Comparison of ENCODE assay signal across 33 cellular contexts in the genomic region with DNA sequence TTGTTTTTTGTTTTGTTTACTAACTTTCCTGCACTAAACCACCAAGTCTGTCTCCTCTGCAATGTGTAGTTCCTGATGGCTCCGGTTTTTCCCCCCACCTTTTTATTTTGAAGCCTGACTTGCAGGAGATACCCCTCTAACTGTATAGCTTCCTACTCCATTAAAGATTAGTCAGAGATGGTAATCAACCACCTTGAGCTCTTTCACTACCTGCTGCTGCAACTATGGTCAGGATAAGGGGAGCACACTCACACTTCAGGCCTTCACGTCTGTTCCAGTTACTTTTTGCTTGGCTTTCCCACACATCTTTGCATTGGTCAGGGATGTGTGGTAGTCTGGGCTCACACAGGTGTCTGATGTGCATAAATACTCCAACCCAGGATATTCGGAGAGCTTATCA.
DNase-seq lines count a peak whose midpoint lies in the region; ATAC-seq and TF ChIP-seq lines count a peak whose summit lies in the region.
"Had no signal": no experiment of that assay in that cellular context is flagged by ENCODE, and none has a peak within 500 bp of the region (broad histone marks: within the 10 kb centered on the region; RNA-seq: fewer than 3 reads in every experiment).

No MANE protein-coding gene starts in this region.

- POLR2A ChIA-PET in Panc1 (lab: Charles Lee), result no interaction called here

- peaks cover 24% of the 10 kb centered on the region for H3K36me3 Mint-ChIP-seq in GM23338 (ENCODE audit: low read depth)
- no peaks in the 10 kb centered on the region for H3K36me3 Mint-ChIP-seq in T-helper 2 cell treated with Interferon-gamma antibody and Interleukin-4, amounts not matched to agents 5 μg/mL and 100 μg/mL, for 36 hours (ENCODE audit: low read depth)
- H3K36me3 Mint-ChIP-seq: activated naive CD8-positive, alpha-beta T cell; CD4-positive, alpha-beta memory T cell had no signal

- no peak for ATAC-seq in GM23338
- peak; percentile 51 for ATAC-seq in Panc1
- peak; percentile 37 for ATAC-seq in mucosa of descending colon
- no peak for ATAC-seq in upper lobe of right lung
- ATAC-seq: effector memory CD8-positive, alpha-beta T cell; sciatic nerve; stimulated activated naive CD8-positive, alpha-beta T cell treated with anti-CD3 and anti-CD28 coated beads, Interleukin-15, amount 100 ng/mL, for 72 hours had no signal

- no peak overlapping the region for H3K4me2 ChIP-seq in GM23338

- 0 out of 2 replicates have a peak overlapping the region, but pooled peaks have one; percentile 22 for H3K27ac ChIP-seq in GM23338 (ENCODE audit: low read depth)
- peak overlapping the region; percentile 54 for H3K27ac ChIP-seq in Panc1 (ENCODE audit: low read length)
- peak overlapping the region; percentile 38 for H3K27ac ChIP-seq in epithelial cell of prostate
- no peak overlapping the region for H3K27ac ChIP-seq in upper lobe of right lung
- H3K27ac ChIP-seq: HL-60, neutrophil, VCaP had no signal

- no peaks in the 10 kb centered on the region for H3K27me3 ChIP-seq in GM23338 (ENCODE audit: insufficient read depth)
- H3K27me3 ChIP-seq in Panc1 (ENCODE audit: control insufficient read depth, insufficient read depth, low read length), result no peaks in the 10 kb centered on the region
- no peaks in the 10 kb centered on the region for H3K27me3 ChIP-seq in upper lobe of right lung
- H3K27me3 ChIP-seq: neutrophil had no signal

- no peak for TF ChIP-seq CTCF in GM23338 (conservative IDR thresholded peaks at IDR 0.05; ENCODE audit: low read depth in 2 of 2)
- TF ChIP-seq CTCF in Panc1 (IDR thresholded peaks at IDR 0.05), result no peak
- TF ChIP-seq CTCF in mucosa of descending colon (IDR thresholded peaks at IDR 0.05), result no peak
- no peak for TF ChIP-seq CTCF in upper lobe of right lung (IDR thresholded peaks at IDR 0.05)
- no peak for TF ChIP-seq CTCF in GM10266 (IDR thresholded peaks at IDR 0.05; ENCODE audit: control insufficient read depth, insufficient read depth, low read depth, missing control alignments)

- BruUV-seq in Panc1 (replicated peaks; lab: Mats Ljungman, UMichigan), result no TSS peak

- no peak for DNase-seq in GM23338 (ENCODE audit: low spot score)
- no peak for DNase-seq in Panc1 (ENCODE audit: low read depth, low spot score)
- no peak for DNase-seq in epithelial cell of prostate (ENCODE audit: low read depth, low spot score)
- DNase-seq in mucosa of descending colon, result no peak
- no peak for DNase-seq in NCI-H1417 (lab: John Stamatoyannopoulos, UW)
- DNase-seq in T-helper 2 cell treated with Interferon-gamma antibody and Interleukin-4, amounts not matched to agents 5 μg/mL and 100 μg/mL, for 36 hours (ENCODE audit: low spot score), result no peak
- DNase-seq in upper lobe of right lung, result no peak
- no peak for DNase-seq in GM10266 (ENCODE audit: extremely low spot score)
- DNase-seq: activated CD4-positive, alpha-beta T cell treated with anti-CD3 and anti-CD28 coated beads for 4 hours; activated effector memory CD4-positive, alpha-beta T cell treated with anti-CD3 and anti-CD28 coated beads, Interleukin-2, amount 50 U/mL, for 16 hours; anterior cingulate cortex; CD4-positive, alpha-beta memory T cell; effector memory CD8-positive, alpha-beta T cell; H7; head of caudate nucleus; Karpas-422; kidney glomerular epithelial cell; NCI-H1436 treated with DMSO at 0.1 percent for 48 hours; NCI-H2107; NCI-H446; NCI-H774; SIG-M5; stimulated activated CD4-positive, alpha-beta T cell treated with anti-CD3 and anti-CD28 coated beads, Interleukin-12 subunit alpha, Interleukin-12 subunit beta, amount 100 ng/mL, for 4 hours; stimulated activated CD4-positive, alpha-beta T cell treated with anti-CD3 and anti-CD28 coated beads, Interleukin-2, amount 100 ng/mL, for 48 hours; stimulated activated naive CD8-positive, alpha-beta T cell treated with anti-CD3 and anti-CD28 coated beads, Interleukin-15, amount 100 ng/mL, for 72 hours; SW 1271; T1000 had no signal

- no peak overlapping the region for H3K4me3 ChIP-seq in GM23338
- no peak overlapping the region for H3K4me3 ChIP-seq in Panc1 (ENCODE audit: low read depth in 2 of 2, low read length in 2 of 2)
- no peak overlapping the region for H3K4me3 ChIP-seq in mucosa of descending colon
- H3K4me3 ChIP-seq in upper lobe of right lung, result no peak overlapping the region

- H3F3A ChIP-seq in GM23338 (replicated peaks; ENCODE audit: low read depth), result no peaks in the 10 kb centered on the region

- peaks cover 6% of the 10 kb centered on the region for H4K20me1 ChIP-seq in GM23338 (replicated peaks; ENCODE audit: insufficient read depth)

- no peak overlapping the region for H2AFZ ChIP-seq in GM23338

- intact Hi-C loops in Panc1 (cut with micrococcal nuclease; ENCODE audit: unreplicated experiment) (no loop called here), mucosa of descending colon (cut with DNase I, micrococcal nuclease) (no loop called here), upper lobe of right lung (cut with DNase I) (no loop called here)

- in situ Hi-C loops in Panc1 (cut with HindIII; ENCODE audit: low pct_unique_long_range_greater_than_20kb, low sequenced_read_pairs), result no loop called here

- H3K27me3 Mint-ChIP-seq in GM23338 (ENCODE audit: insufficient read depth, low read depth, poor library complexity), result peaks cover 14% of the 10 kb centered on the region
- peaks cover 4% of the 10 kb centered on the region for H3K27me3 Mint-ChIP-seq in T-helper 2 cell treated with Interferon-gamma antibody and Interleukin-4, amounts not matched to agents 5 μg/mL and 100 μg/mL, for 36 hours (ENCODE audit: low read depth)
- H3K27me3 Mint-ChIP-seq: progenitor cell of endocrine pancreas had no signal

- CTCF ChIA-PET in Panc1 (lab: Charles Lee), result no interaction called here

- peaks cover 4% of the 10 kb centered on the region; the same call in 1 of the 3 replicates for H3K9me3 Mint-ChIP-seq in GM23338
- H3K9me3 Mint-ChIP-seq in T-helper 2 cell treated with Interferon-gamma antibody and Interleukin-4, amounts not matched to agents 5 μg/mL and 100 μg/mL, for 36 hours, result no peaks in the 10 kb centered on the region
- H3K9me3 Mint-ChIP-seq: effector memory CD8-positive, alpha-beta T cell; stimulated activated naive CD8-positive, alpha-beta T cell treated with anti-CD3 and anti-CD28 coated beads, Interleukin-15, amount 100 ng/mL, for 72 hours had no signal

- H3K36me3 ChIP-seq in GM23338 (ENCODE audit: insufficient read depth) (no peaks in the 10 kb centered on the region), Panc1 (ENCODE audit: control insufficient read depth, insufficient read depth, low read length) (no peaks in the 10 kb centered on the region), mucosa of descending colon (ENCODE audit: low read depth) (no peaks in the 10 kb centered on the region), upper lobe of right lung (no peaks in the 10 kb centered on the region)
- H3K36me3 ChIP-seq: neutrophil had no signal

- peaks cover 40% of the 10 kb centered on the region for H3K79me2 ChIP-seq in GM23338 (replicated peaks; ENCODE audit: insufficient read depth)

- H3K4me1 ChIP-seq in GM23338 (ENCODE audit: insufficient read depth) (no peaks in the 10 kb centered on the region), Panc1 (ENCODE audit: control insufficient read depth, insufficient read depth, low read length) (peaks cover 24% of the 10 kb centered on the region), mucosa of descending colon (ENCODE audit: low read depth) (peaks cover 9% of the 10 kb centered on the region), upper lobe of right lung (no peaks in the 10 kb centered on the region)

- H3K4me3 Mint-ChIP-seq in GM23338, result no peak overlapping the region
- no peak overlapping the region for H3K4me3 Mint-ChIP-seq in T-helper 2 cell treated with Interferon-gamma antibody and Interleukin-4, amounts not matched to agents 5 μg/mL and 100 μg/mL, for 36 hours
- H3K4me3 Mint-ChIP-seq: activated naive CD8-positive, alpha-beta T cell; CD4-positive, alpha-beta memory T cell; effector memory CD8-positive, alpha-beta T cell; stimulated activated naive CD8-positive, alpha-beta T cell treated with anti-CD3 and anti-CD28 coated beads, Interleukin-15, amount 100 ng/mL, for 72 hours had no signal

- H3K4me1 Mint-ChIP-seq in GM23338, result peaks cover 37% of the 10 kb centered on the region
- peaks cover 3% of the 10 kb centered on the region for H3K4me1 Mint-ChIP-seq in T-helper 2 cell treated with Interferon-gamma antibody and Interleukin-4, amounts not matched to agents 5 μg/mL and 100 μg/mL, for 36 hours (ENCODE audit: low read depth)

- H3K9me2 ChIP-seq in GM23338 (ENCODE audit: insufficient read depth), result no peaks in the 10 kb centered on the region

- H3K27ac Mint-ChIP-seq in GM23338, result peak overlapping the region; percentile 57
- H3K27ac Mint-ChIP-seq in T-helper 2 cell treated with Interferon-gamma antibody and Interleukin-4, amounts not matched to agents 5 μg/mL and 100 μg/mL, for 36 hours, result no peak overlapping the region
- H3K27ac Mint-ChIP-seq: activated naive CD8-positive, alpha-beta T cell; CD4-positive, alpha-beta memory T cell; effector memory CD8-positive, alpha-beta T cell; progenitor cell of endocrine pancreas; stimulated activated naive CD8-positive, alpha-beta T cell treated with anti-CD3 and anti-CD28 coated beads, Interleukin-15, amount 100 ng/mL, for 72 hours had no signal

- H3K9me3 ChIP-seq in Panc1 (ENCODE audit: control insufficient read depth, insufficient read depth, low read depth, low read length) (no peaks in the 10 kb centered on the region), mucosa of descending colon (no peaks in the 10 kb centered on the region), upper lobe of right lung (no peaks in the 10 kb centered on the region)
- H3K9me3 ChIP-seq: neutrophil had no signal

TF ChIP-seq in GM23338, 12 proteins besides CTCF, POLR2A, EP300 and RAD21 (continues in another document):
- TF ChIP-seq POLR2AphosphoS5 (IDR thresholded peaks at IDR 0.05; ENCODE audit: low read depth) (no peak), EZH2phosphoT487 (IDR thresholded peaks at IDR 0.05; ENCODE audit: unreplicated experiment) (no peak), ZNF114 (CRISPR knock-in tag; IDR thresholded peaks at IDR 0.05) (no peak), CREB1 (CRISPR knock-in tag; IDR thresholded peaks at IDR 0.05; ENCODE audit: low read depth) (no peak)

Comparison
In these comparisons a context has a peak if more than half of its experiments do, and no peak if none do; other contexts are left out.
1. ATAC-seq: peak in Panc1 (single experiment) and mucosa of descending colon (single experiment); none in GM23338 (single experiment) and upper lobe of right lung (single experiment).